Comparison of ENCODE assay signal across 11 cellular contexts in genomic region chr10:101968910-101969321, GRCh38.
DNase-seq lines count a peak whose midpoint lies in the region; ATAC-seq and TF ChIP-seq lines count a peak whose summit lies in the region.
"Had no signal": no experiment of that assay in that cellular context is flagged by ENCODE, and none has a peak within 500 bp of the region (broad histone marks: within the 10 kb centered on the region; RNA-seq: fewer than 3 reads in every experiment).

No MANE protein-coding gene starts in this region.

- no peak overlapping the region for H3K27ac ChIP-seq in HEK293 (ENCODE audit: extremely low read depth, low read depth, low read length)
- peak overlapping the region; percentile 91 for H3K27ac ChIP-seq in SU-DHL-6 (ENCODE audit: low read depth, low read length)
- H3K27ac ChIP-seq in gastrocnemius medialis = peak overlapping the region in 3 of 4 donors; percentile 6 to 98 (median 29)
- no peak overlapping the region for H3K27ac ChIP-seq in gastroesophageal sphincter
- H3K27ac ChIP-seq in lower lobe of right lung = no peak overlapping the region
- H3K27ac ChIP-seq: uterus had no signal

- peaks cover 6% of the 10 kb centered on the region for H3F3A ChIP-seq in SU-DHL-6 (ENCODE audit: insufficient read depth)

- TF ChIP-seq EP300 in gastroesophageal sphincter (IDR thresholded peaks at IDR 0.05) = no peak

- no peak for DNase-seq in activated naive CD4-positive, alpha-beta T cell treated with anti-CD3 and anti-CD28 coated beads for 36 hours
- no peak for DNase-seq in activated naive CD4-positive, alpha-beta T cell treated with anti-CD3 and anti-CD28 coated beads, Interleukin-2, amount 50 U/mL, for 72 hours (ENCODE audit: low spot score in 2 of 2)
- DNase-seq in gastrocnemius medialis (no peak), lower lobe of right lung (no peak), hepatic stellate cell (ENCODE audit: low spot score) (no peak)
- DNase-seq: DMS79; stimulated activated CD4-positive, alpha-beta T cell treated with anti-CD3 and anti-CD28 coated beads, Interleukin-15, amount 100 ng/mL, for 24 hours; uterus had no signal

- H3K4me3 ChIP-seq in HEK293 (ENCODE audit: low read depth, low read length) (no peak overlapping the region), SU-DHL-6 (ENCODE audit: insufficient read depth, low read length, poor library complexity, severe bottlenecking) (peak overlapping the region; percentile 42), gastrocnemius medialis (no peak overlapping the region), gastroesophageal sphincter (no peak overlapping the region), lower lobe of right lung (no peak overlapping the region)
- H3K4me3 ChIP-seq: uterus had no signal

- intact Hi-C loops in activated naive CD4-positive, alpha-beta T cell treated with anti-CD3 and anti-CD28 coated beads for 36 hours (cut with micrococcal nuclease) = no loop called here
- intact Hi-C loops in gastrocnemius medialis (cut with DNase I; ENCODE audit: low total_unique reads) = no loop called here
- intact Hi-C loops in lower lobe of right lung (cut with DNase I) = no loop called here

- H3K4me3 Mint-ChIP-seq in activated naive CD4-positive, alpha-beta T cell treated with anti-CD3 and anti-CD28 coated beads for 36 hours = no peak overlapping the region

- TF ChIP-seq CTCF in HEK293 (tag by site-specific recombination; IDR thresholded peaks at IDR 0.05) (no peak), SU-DHL-6 (IDR thresholded peaks at IDR 0.05; ENCODE audit: insufficient read depth, low read length, poor library complexity, severe bottlenecking) (no peak), gastrocnemius medialis (IDR thresholded peaks at IDR 0.05 in 4 of 5, conservative IDR thresholded peaks at IDR 0.05 in 1 of 5) (no peak), gastroesophageal sphincter (IDR thresholded peaks at IDR 0.05) (no peak), lower lobe of right lung (IDR thresholded peaks at IDR 0.05) (no peak)

- H3K36me3 ChIP-seq in HEK293 (ENCODE audit: control insufficient read depth in 2 of 2, insufficient read depth in 1 of 2, low read length in 2 of 2) (peaks cover 27 to 43% of the 10 kb centered on the region in 2 experiments), SU-DHL-6 (ENCODE audit: low read length) (0 out of 2 replicates have a peak, but pooled peaks cover 6% of the 10 kb centered on the region), gastrocnemius medialis (peaks cover 0 to 31% of the 10 kb centered on the region in 2 donors), gastroesophageal sphincter (peaks cover 0 to 42% of the 10 kb centered on the region in 2 donors), lower lobe of right lung (peaks cover 56% of the 10 kb centered on the region)
- H3K36me3 ChIP-seq: uterus had no signal

- no peak for TF ChIP-seq POLR2A in gastrocnemius medialis (IDR thresholded peaks at IDR 0.05)
- TF ChIP-seq POLR2A in gastroesophageal sphincter (IDR thresholded peaks at IDR 0.05) = no peak

- 71 to 78% methylated on average over 1 of the region's 1 CpG for WGBS in gastroesophageal sphincter (ENCODE audit: low coverage in 1 of 2), 2 donors

- no peaks in the 10 kb centered on the region for H3K9me3 Mint-ChIP-seq in activated naive CD4-positive, alpha-beta T cell treated with anti-CD3 and anti-CD28 coated beads for 36 hours
- H3K9me3 Mint-ChIP-seq in activated naive CD4-positive, alpha-beta T cell treated with anti-CD3 and anti-CD28 coated beads, Interleukin-2, amount 50 U/mL, for 72 hours = no peaks in the 10 kb centered on the region

- peak overlapping the region; percentile 37; the same call in 1 of the 2 replicates for H3K9ac ChIP-seq in SU-DHL-6 (ENCODE audit: low read length)

- H3K27ac Mint-ChIP-seq in activated naive CD4-positive, alpha-beta T cell treated with anti-CD3 and anti-CD28 coated beads for 36 hours = peak overlapping the region; percentile 85
- H3K27ac Mint-ChIP-seq in activated naive CD4-positive, alpha-beta T cell treated with anti-CD3 and anti-CD28 coated beads, Interleukin-2, amount 50 U/mL, for 72 hours = peak overlapping the region in 1 of 2 donors; percentile 80

- H3K27me3 Mint-ChIP-seq in activated naive CD4-positive, alpha-beta T cell treated with anti-CD3 and anti-CD28 coated beads for 36 hours (ENCODE audit: low read depth) = no peaks in the 10 kb centered on the region

- H3K27me3 ChIP-seq in SU-DHL-6 (ENCODE audit: low read length) (no peaks in the 10 kb centered on the region), gastrocnemius medialis (no peaks in the 10 kb centered on the region), gastroesophageal sphincter (no peaks in the 10 kb centered on the region), lower lobe of right lung (ENCODE audit: low read depth) (no peaks in the 10 kb centered on the region)
- H3K27me3 ChIP-seq: uterus had no signal

- POLR2A ChIA-PET in HEK293 (lab: Yijun Ruan, JAX) = no interaction called here

- peak overlapping the region; percentile 64 for H3K4me2 ChIP-seq in SU-DHL-6 (ENCODE audit: low read depth, low read length, poor library complexity, severe bottlenecking)

- in situ Hi-C loops in gastrocnemius medialis (cut with MboI; ENCODE audit: low sequenced_read_pairs in 4 of 4) = no loop called here

- peaks cover 8% of the 10 kb centered on the region for H3K36me3 Mint-ChIP-seq in activated naive CD4-positive, alpha-beta T cell treated with anti-CD3 and anti-CD28 coated beads for 36 hours (ENCODE audit: low read depth)
- H3K36me3 Mint-ChIP-seq in activated naive CD4-positive, alpha-beta T cell treated with anti-CD3 and anti-CD28 coated beads, Interleukin-2, amount 50 U/mL, for 72 hours = peaks cover 5 to 12% of the 10 kb centered on the region in 2 donors

- ATAC-seq in activated naive CD4-positive, alpha-beta T cell treated with anti-CD3 and anti-CD28 coated beads, Interleukin-2, amount 50 U/mL, for 72 hours = no peak
- ATAC-seq in gastrocnemius medialis (no peak), gastroesophageal sphincter (no peak), lower lobe of right lung (no peak)

- H4K20me1 ChIP-seq in SU-DHL-6 (ENCODE audit: low read depth, low read length) = no peaks in the 10 kb centered on the region

- H3K4me1 ChIP-seq in HEK293 (ENCODE audit: control insufficient read depth, insufficient read depth, low read length) (peaks cover 6% of the 10 kb centered on the region), gastrocnemius medialis (peaks cover 19 to 56% of the 10 kb centered on the region in 2 donors), gastroesophageal sphincter (peaks cover 0 to 47% (median 2%) of the 10 kb centered on the region in 3 donors), lower lobe of right lung (peaks cover 35% of the 10 kb centered on the region)
- H3K4me1 ChIP-seq: uterus had no signal

- CTCF ChIA-PET in activated naive CD4-positive, alpha-beta T cell treated with anti-CD3 and anti-CD28 coated beads for 36 hours (lab: Charles Lee) = interaction anchor here (0.6 to 1.8 kb wide), 6 partner anchors 27 to 128 kb away, joined by 3 to 4 read pairs (median 4); no protein-coding TSS in a partner anchor
- CTCF ChIA-PET in HEK293 (lab: Yijun Ruan, JAX) = interaction anchor here (0.6 to 2.3 kb wide), 5 partner anchors 10 to 800 kb away, joined by 3 to 8 read pairs (median 3); no protein-coding TSS in a partner anchor

- no peaks in the 10 kb centered on the region for H3K9me3 ChIP-seq in HEK293 (ENCODE audit: control insufficient read depth, insufficient read depth, low read depth, low read length)
- H3K9me3 ChIP-seq in SU-DHL-6 (ENCODE audit: insufficient read depth, low read length) = no peaks in the 10 kb centered on the region
- no peaks in the 10 kb centered on the region for H3K9me3 ChIP-seq in gastrocnemius medialis
- H3K9me3 ChIP-seq in gastroesophageal sphincter = no peaks in the 10 kb centered on the region
- H3K9me3 ChIP-seq in lower lobe of right lung = no peaks in the 10 kb centered on the region
- H3K9me3 ChIP-seq: uterus had no signal

- no peak overlapping the region for H2AFZ ChIP-seq in SU-DHL-6 (ENCODE audit: low read depth, low read length, severe bottlenecking)

- peaks cover 33% of the 10 kb centered on the region for H3K4me1 Mint-ChIP-seq in activated naive CD4-positive, alpha-beta T cell treated with anti-CD3 and anti-CD28 coated beads for 36 hours (ENCODE audit: low read depth)

- H3K9me2 ChIP-seq in SU-DHL-6 (replicated peaks; ENCODE audit: insufficient read depth, low read length) = no peaks in the 10 kb centered on the region

- no peaks in the 10 kb centered on the region for H3K79me2 ChIP-seq in SU-DHL-6 (ENCODE audit: insufficient read depth, low read length)

TF ChIP-seq in HEK293, 187 proteins besides CTCF, POLR2A, EP300 and RAD21:
- TF ChIP-seq HOXA7 (CRISPR knock-in tag; IDR thresholded peaks at IDR 0.05; ENCODE audit: borderline replicate concordance) (no peak), ZSCAN16 (tag by site-specific recombination; IDR thresholded peaks at IDR 0.05) (no peak), ZNF529 (tag by site-specific recombination; IDR thresholded peaks at IDR 0.05; ENCODE audit: insufficient replicate concordance) (peak; percentile 47), KLF17 (tag by site-specific recombination; IDR thresholded peaks at IDR 0.05) (no peak), ZFP69B (tag by site-specific recombination; IDR thresholded peaks at IDR 0.05) (no peak)

Comparison
In these comparisons a context has a peak if more than half of its experiments do, and no peak if none do; other contexts are left out.
1. H3K27ac ChIP-seq: peak in SU-DHL-6 (single experiment) and gastrocnemius medialis (3 of 4); none in HEK293 (single experiment), gastroesophageal sphincter (0 of 4) and lower lobe of right lung (single experiment).